1 cellular context compared by ENCODE assay signal in genomic region chr16:84138824-84139627, GRCh38.
TF ChIP-seq lines count a peak whose summit lies in the region.

No MANE protein-coding gene starts in this region.

TF ChIP-seq in K562, 482 proteins besides CTCF, POLR2A, EP300 and RAD21 (continued from another document and continues in another):
- TF ChIP-seq MGA (IDR thresholded peaks at IDR 0.05): peak; percentile 77
- TF ChIP-seq ZNF717 (CRISPR knock-in tag; IDR thresholded peaks at IDR 0.05): 0 out of 2 replicates have a peak, but pooled peaks have one; percentile 26
- TF ChIP-seq ESRRA (IDR thresholded peaks at IDR 0.05; ENCODE audit: borderline replicate concordance, low read depth): peak; percentile 76
- peak; percentile 71 for TF ChIP-seq ZBTB9 (CRISPR knock-in tag; IDR thresholded peaks at IDR 0.05)
- TF ChIP-seq POLR2AphosphoS5 (IDR thresholded peaks at IDR 0.05; ENCODE audit: control insufficient read depth, insufficient read depth, low read depth, low read length): no peak
- peak; percentile 86 for TF ChIP-seq ZNF407 (IDR thresholded peaks at IDR 0.05; ENCODE audit: low read depth)
- 0 out of 2 replicates have a peak, but pooled peaks have one; percentile 10 for TF ChIP-seq NR2C2 (CRISPR knock-in tag; IDR thresholded peaks at IDR 0.05)
- TF ChIP-seq NR2C2 (tag; IDR thresholded peaks at IDR 0.05): peak; percentile 85
- TF ChIP-seq FOXP1 (CRISPR knock-in tag; IDR thresholded peaks at IDR 0.05): 0 out of 2 replicates have a peak, but pooled peaks have one; percentile 4
- peak; percentile 82 for TF ChIP-seq MAFK (IDR thresholded peaks at IDR 0.05; ENCODE audit: low read length)
- TF ChIP-seq ARID3B (CRISPR knock-in tag; IDR thresholded peaks at IDR 0.05; ENCODE audit: borderline replicate concordance): no peak
- TF ChIP-seq E2F3 (CRISPR knock-in tag; IDR thresholded peaks at IDR 0.05): peak; percentile 50; the same call in 1 of the 2 replicates
- peak; percentile 46; the same call in 1 of the 2 replicates for TF ChIP-seq ELF1 (tag; IDR thresholded peaks at IDR 0.05)
- no peak for TF ChIP-seq KLF6 (CRISPR knock-in tag; IDR thresholded peaks at IDR 0.05; ENCODE audit: borderline replicate concordance)
- TF ChIP-seq FOXK1 (CRISPR knock-in tag; IDR thresholded peaks at IDR 0.05; ENCODE audit: borderline replicate concordance): no peak
- TF ChIP-seq CXXC5 (CRISPR knock-in tag; IDR thresholded peaks at IDR 0.05): peak; percentile 60
- TF ChIP-seq NBN (IDR thresholded peaks at IDR 0.05; ENCODE audit: low read depth): peak; percentile 72
- TF ChIP-seq HBP1 (CRISPR knock-in tag; IDR thresholded peaks at IDR 0.05): peak; percentile 40
- TF ChIP-seq NFATC3 (IDR thresholded peaks at IDR 0.05): peak; percentile 16; the same call in 1 of the 2 replicates
- TF ChIP-seq ELF4 (CRISPR knock-in tag; IDR thresholded peaks at IDR 0.05): peak; percentile 59
- TF ChIP-seq MYC (IDR thresholded peaks at IDR 0.05; ENCODE audit: low read depth, low read length): peak; percentile 7
- TF ChIP-seq MYC (CRISPR knock-in tag; IDR thresholded peaks at IDR 0.05; ENCODE audit: borderline replicate concordance, low read depth): no peak
- TF ChIP-seq KLF13 (tag; IDR thresholded peaks at IDR 0.05; ENCODE audit: borderline replicate concordance, low read depth): no peak
- TF ChIP-seq MEF2D (tag; conservative IDR thresholded peaks at IDR 0.05; ENCODE audit: low read depth): peak; percentile 76
- peak; percentile 5; the same call in 1 of the 2 replicates for TF ChIP-seq SMAD3 (CRISPR knock-in tag; conservative IDR thresholded peaks at IDR 0.05)
- TF ChIP-seq DNMT1 (IDR thresholded peaks at IDR 0.05): no peak; the same call in 1 of the 2 replicates
- TF ChIP-seq TFAP4 (CRISPR knock-in tag; IDR thresholded peaks at IDR 0.05; ENCODE audit: borderline replicate concordance): peak; percentile 65
- TF ChIP-seq MAFF (IDR thresholded peaks at IDR 0.05; ENCODE audit: low read length): peak; percentile 73
